Comparison of ENCODE assay signal across 7 cellular contexts in the genomic region with DNA sequence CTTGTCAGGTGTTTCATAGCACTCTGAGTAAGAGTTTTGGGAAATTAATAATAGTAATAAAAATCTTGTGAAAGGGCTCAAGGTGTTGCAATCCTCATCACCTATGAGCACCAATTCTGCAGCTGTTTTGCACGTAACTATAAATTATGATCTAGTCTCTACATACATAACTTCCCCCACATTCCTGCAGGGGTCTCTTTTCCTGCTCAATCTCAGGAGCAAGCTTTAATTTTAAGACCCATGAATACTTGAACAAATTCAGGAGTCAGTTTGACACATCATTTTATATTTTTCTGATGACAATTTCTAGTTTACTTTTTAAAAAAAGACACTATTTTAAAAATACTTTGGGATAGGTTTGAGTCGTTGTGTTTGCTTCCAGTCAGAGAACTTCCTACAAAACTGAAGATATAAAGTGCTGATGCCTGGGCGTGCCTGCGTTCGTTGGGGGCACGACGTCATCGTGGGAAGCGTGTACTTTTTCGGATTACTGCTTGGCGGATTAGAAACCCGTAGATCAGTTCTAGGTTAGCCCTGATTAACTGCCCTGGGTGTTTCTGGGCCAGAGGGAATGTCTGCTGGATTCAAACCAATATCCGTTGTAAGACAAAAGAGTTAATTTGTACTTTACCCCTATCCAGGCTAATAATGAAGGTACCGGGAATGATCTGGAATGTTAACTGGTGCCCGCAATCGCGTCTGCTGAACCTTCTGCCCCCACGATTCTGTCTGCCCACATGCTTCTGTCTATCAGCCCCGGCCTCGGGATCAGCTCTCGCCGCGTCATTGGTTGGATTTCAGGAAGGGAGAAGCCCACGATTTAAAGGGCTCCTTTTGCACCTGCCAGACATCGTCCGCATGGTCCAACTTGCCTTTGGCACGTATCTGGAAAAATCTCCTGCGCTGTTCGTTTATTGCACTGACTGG. TPM values are rescaled to one million over a fixed set of nuclear protein-coding genes. Genes with fewer than 3 reads are reported as not detected.
DNase-seq lines count a peak whose midpoint lies in the region; ATAC-seq and TF ChIP-seq lines count a peak whose summit lies in the region.

No MANE protein-coding gene starts in this region.

- no peaks in the 10 kb centered on the region for H3K27me3 ChIP-seq in heart left ventricle

- no peaks in the 10 kb centered on the region for H3K27me3 Mint-ChIP-seq in activated naive CD8-positive, alpha-beta T cell

- H3K27ac ChIP-seq in heart left ventricle, result peak overlapping the region in 11 of 12 donors; percentile 27 to 84 (median 71)

- DNase-seq in GM13977 (ENCODE audit: low spot score) (peak; percentile 30), Kasumi-1 (lab: John Stamatoyannopoulos, UW) (peak; percentile 91 to 93), RPMI7951 (ENCODE audit: low read depth) (peak; percentile 40), heart left ventricle (peak; percentile 20 to 76 (median 71)), posterior vena cava (ENCODE audit: low spot score) (peak; percentile 84)

- peak overlapping the region; percentile 94 for H3K4me3 Mint-ChIP-seq in activated naive CD8-positive, alpha-beta T cell

- H3K27ac Mint-ChIP-seq in activated naive CD8-positive, alpha-beta T cell, result peak overlapping the region; percentile 97

- in situ Hi-C loops in GM13977 (cut with MboI; ENCODE audit: low pct_unique_long_range_greater_than_20kb, low sequenced_read_pairs, unreplicated experiment), result no loop called here

- peaks cover 3% of the 10 kb centered on the region for H3K36me3 Mint-ChIP-seq in activated naive CD8-positive, alpha-beta T cell

- H3K4me1 ChIP-seq in heart left ventricle, result peaks cover 0 to 30% (median 7%) of the 10 kb centered on the region in 12 donors

- H3K9me3 Mint-ChIP-seq in activated naive CD8-positive, alpha-beta T cell (ENCODE audit: low read depth), result no peaks in the 10 kb centered on the region

- no peaks in the 10 kb centered on the region for H3K36me3 ChIP-seq in heart left ventricle

- 0 to 1% (median 1%) methylated on average over 29 of the region's 29 CpGs for WGBS in heart left ventricle, 4 donors

- peak; percentile 8 to 19 (median 14) for ATAC-seq in heart left ventricle
- ATAC-seq in HG03039 (IDR thresholded peaks at IDR 0.05; ENCODE audit: unreplicated experiment), result no peak

- peak; percentile 8 for TF ChIP-seq CTCF in GM13977 (IDR thresholded peaks at IDR 0.05; ENCODE audit: extremely low read depth, insufficient read depth, missing control alignments)
- peak in 10 of 12 donors; percentile 3 to 48 (median 33) for TF ChIP-seq CTCF in heart left ventricle (IDR thresholded peaks at IDR 0.05)

- peaks cover 31% of the 10 kb centered on the region for H3K4me1 Mint-ChIP-seq in activated naive CD8-positive, alpha-beta T cell (ENCODE audit: low read depth)

- peak in 1 of 2 donors; percentile 34 for TF ChIP-seq POLR2A in heart left ventricle (IDR thresholded peaks at IDR 0.05)

- intact Hi-C loops in heart left ventricle (cut with DNase I), result loop anchor here (2.0 to 10.0 kb wide), 10 partner anchors 106 to 596 kb away; a partner anchor contains a TSS
- intact Hi-C loops in posterior vena cava (cut with DNase I), result loop anchor here in 1 of 2 donors (10.0 kb wide), 2 partner anchors 106 to 134 kb away; a partner anchor contains a TSS

- H3K4me3 ChIP-seq in heart left ventricle, result peak overlapping the region; percentile 28 to 81 (median 68)

- peaks cover 0 to 4% (median 0%) of the 10 kb centered on the region in 12 donors for H3K9me3 ChIP-seq in heart left ventricle

RNA-seq across cellular contexts. Expression of a gene that starts 0.9 kb away (rescaled TPM):
- total RNA-seq in RPMI7951 (2014; rRNA removed; shearing (Covaris generic)), result 4.8 and 5.6 TPM in 2 replicates
- total RNA-seq in heart left ventricle (10 to 100 TPM in 1 of 9 donors, 1 to 10 TPM in 8; 4.2 to 13.8 (median 6.8) TPM), posterior vena cava (1 to 10 TPM; 8.1 to 9.9 TPM)
- polyA plus RNA-seq in heart left ventricle, result 1 to 10 TPM; 2.7 to 5.6 TPM

Comparison
In these comparisons a context has a peak if more than half of its experiments do, and no peak if none do; other contexts are left out.
1. DNase-seq: peak in every context shown above with its lines; median percentile 92 in Kasumi-1; 84 in posterior vena cava; 71 in heart left ventricle; 40 in RPMI7951; 30 in GM13977.